ENCODE assay signal across 11 cellular contexts in genomic region chr19:18002347-18002850, GRCh38. TPM values are rescaled to one million over a fixed set of nuclear protein-coding genes. Genes with fewer than 3 reads are reported as not detected.
DNase-seq lines count a peak whose midpoint lies in the region; ATAC-seq and TF ChIP-seq lines count a peak whose summit lies in the region.
"Had no signal": no experiment of that assay in that cellular context is flagged by ENCODE, and none has a peak within 500 bp of the region (broad histone marks: within the 10 kb centered on the region; RNA-seq: fewer than 3 reads in every experiment).

No MANE protein-coding gene starts in this region.

- H3K4me3 Mint-ChIP-seq in naive B cell, result peak overlapping the region; percentile 85 to 96 (median 94)

- H3K4me2 ChIP-seq in mammary epithelial cell (ENCODE audit: insufficient read depth, low read depth, low read length), result peak overlapping the region; percentile 93

- no peaks in the 10 kb centered on the region for H3K27me3 Mint-ChIP-seq in naive B cell

- no peak overlapping the region for H3K27ac ChIP-seq in mammary epithelial cell (ENCODE audit: insufficient read depth, low read depth, low read length)

- H3K36me3 ChIP-seq in mammary epithelial cell (ENCODE audit: insufficient read depth, low read length), result no peaks in the 10 kb centered on the region

- 98% methylated on average over 21 of the region's 27 CpGs for WGBS in mammary epithelial cell (ENCODE audit: low coverage, missing lambda C conversion rate)

- H3K9me3 ChIP-seq in mammary epithelial cell (replicated peaks; ENCODE audit: insufficient read depth, low read length), result no peaks in the 10 kb centered on the region

- no peaks in the 10 kb centered on the region for H3K27me3 ChIP-seq in mammary epithelial cell (ENCODE audit: insufficient read depth, low read length)

- no peak for ATAC-seq in naive B cell (ENCODE audit: low read depth in 2 of 2)

- no peak overlapping the region for H3K9ac ChIP-seq in mammary epithelial cell (ENCODE audit: insufficient read depth, low read length)

- peak; percentile 80 for DNase-seq in CD1c-positive myeloid dendritic cell (ENCODE audit: extremely low spot score)
- peak; percentile 41 for DNase-seq in NAMALWA (ENCODE audit: low spot score)
- DNase-seq in mammary epithelial cell, result no peak
- DNase-seq in naive B cell, result peak; percentile 63
- DNase-seq in G401 (ENCODE audit: low spot score), result no peak
- no peak for DNase-seq in LoVo (ENCODE audit: low spot score)
- DNase-seq in NCI-H1417 treated with DMSO at 0.1 percent for 48 hours (lab: John Stamatoyannopoulos, UW), result no peak
- no peak for DNase-seq in HuH-7 (ENCODE audit: low spot score)
- DNase-seq: central memory CD4-positive, alpha-beta T cell; NCI-H345; posterior cingulate gyrus had no signal

- peaks cover 15% of the 10 kb centered on the region for H3K79me2 ChIP-seq in mammary epithelial cell (ENCODE audit: insufficient read depth, low read length)

- no peaks in the 10 kb centered on the region for H3K36me3 Mint-ChIP-seq in naive B cell

- dilution Hi-C loops in mammary epithelial cell (cut with HindIII; ENCODE audit: low sequenced_read_pairs), result loop anchor here (5.0 kb wide), 1 partner anchor 40 kb away; no protein-coding TSS in a partner anchor

- peaks cover 9% of the 10 kb centered on the region for H3K4me1 ChIP-seq in mammary epithelial cell (ENCODE audit: insufficient read depth, low read length)

- CTCF ChIA-PET in mammary epithelial cell (lab: Charles Lee; ENCODE audit: low non-redundant PET), result no interaction called here

- no TSS peak for BruUV-seq in mammary epithelial cell (replicated peaks; lab: Mats Ljungman, UMichigan)

- H3K4me3 ChIP-seq in mammary epithelial cell (replicated peaks in 1 of 3; ENCODE audit: insufficient read depth in 1 of 3, low read depth in 2 of 3, low read length in 3 of 3), result peak overlapping the region in 1 of 3 experiments; percentile 75

- in situ Hi-C loops in mammary epithelial cell (cut with MboI; ENCODE audit: low sequenced_read_pairs in 2 of 2), result loop anchor here in 1 of 2 donors (10.0 kb wide), 1 partner anchor 138 kb away; no protein-coding TSS in a partner anchor
- in situ Hi-C loops in G401 (cut with HindIII; ENCODE audit: low sequenced_read_pairs), result no loop called here

- H4K20me1 ChIP-seq in mammary epithelial cell (ENCODE audit: insufficient read depth, low read length), result no peaks in the 10 kb centered on the region

- H2AFZ ChIP-seq in mammary epithelial cell (ENCODE audit: low read depth, low read length), result no peak overlapping the region

- H3K27ac Mint-ChIP-seq in naive B cell, result peak overlapping the region; percentile 90 to 100 (median 96)

- peaks cover 22 to 45% (median 29%) of the 10 kb centered on the region in 3 donors for H3K4me1 Mint-ChIP-seq in naive B cell

- no peak for TF ChIP-seq CTCF in mammary epithelial cell (conservative IDR thresholded peaks at IDR 0.05 in 1 of 2, IDR thresholded peaks at IDR 0.05 in 1 of 2; ENCODE audit: extremely low read depth in 1 of 2, insufficient read depth in 1 of 2, low read depth in 1 of 2, low read length in 2 of 2)

- H3K9me3 Mint-ChIP-seq in naive B cell, result no peaks in the 10 kb centered on the region

- intact Hi-C loops in mammary epithelial cell (cut with micrococcal nuclease), result no loop called here

RNA-seq across cellular contexts. Expression of gene ARRDC2, which starts 5.6 kb away (rescaled TPM):
- 1 to 10 TPM; 4.2 to 6.9 TPM for total RNA-seq in mammary epithelial cell
- polyA plus RNA-seq in mammary epithelial cell (3.4 TPM), naive B cell (ENCODE audit: low read depth in 6 of 6) (100 to 1,000 TPM in 1 of 6 donors, 10 to 100 TPM in 5; 47.7 to 110 (median 50.8) TPM)
- polyA minus RNA-seq in mammary epithelial cell, result not detected
- total RNA-seq in G401 (2014; rRNA removed; shearing (Covaris generic)), result 19.1 and 26.0 TPM in 2 replicates

RNA-seq across cellular contexts. Expression of gene KCNN1, which starts 35.5 kb away (rescaled TPM):
- total RNA-seq in mammary epithelial cell, result under 1 TPM in 1 of 2 donors, not detected in 1; 0.24 TPM
- polyA plus RNA-seq in mammary epithelial cell (0.05 TPM), naive B cell (ENCODE audit: low read depth in 6 of 6) (under 1 TPM in 1 of 6 donors, not detected in 5; 0.27 TPM)
- not detected for polyA minus RNA-seq in mammary epithelial cell
- total RNA-seq in G401 (2014; rRNA removed; shearing (Covaris generic)), result 13.2 and 16.0 TPM in 2 replicates

Comparison
In these comparisons a context has a peak if more than half of its experiments do, and no peak if none do; other contexts are left out.
1. DNase-seq: peak in CD1c-positive myeloid dendritic cell (single experiment), NAMALWA (single experiment) and naive B cell (single experiment); none in mammary epithelial cell (single experiment), G401 (single experiment), LoVo (single experiment), NCI-H1417 treated with DMSO at 0.1 percent for 48 hours (single experiment) and HuH-7 (single experiment).
2. RNA of gene KCNN1, which starts 35.5 kb away (total RNA-seq): 13.2 to 16.0 TPM in G401; 0.24 TPM in mammary epithelial cell; every median in the first group is over 10 times any median in the second.